In the genomic region with DNA sequence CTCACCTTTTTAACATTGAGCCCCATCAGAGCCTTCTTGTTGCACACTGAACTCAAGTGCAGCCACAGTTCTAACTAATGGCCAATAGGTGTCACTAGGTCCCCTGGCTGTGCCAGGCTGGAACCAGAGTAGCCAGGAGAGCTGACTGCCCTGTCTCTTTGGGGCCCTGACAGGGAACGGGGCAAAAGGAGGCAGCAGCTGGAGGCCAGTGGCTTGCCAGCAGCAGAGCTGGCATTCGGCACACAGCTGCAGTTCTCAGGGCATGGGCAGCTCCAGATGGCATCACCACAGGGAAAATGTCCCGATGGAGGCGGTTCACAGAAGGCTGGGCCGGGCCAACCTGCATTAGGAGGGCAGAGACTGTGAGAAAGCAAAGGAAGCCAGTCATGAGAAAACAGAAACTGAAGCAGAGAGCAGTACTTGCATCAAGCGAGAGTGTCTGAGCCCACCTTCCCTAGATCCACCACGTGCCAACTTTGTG, we compare ENCODE assay signal across 9 cellular contexts.
A peak's percentile ranks its signal among the peaks of the same experiment; 100 is the strongest.
DNase-seq lines count a peak whose midpoint lies in the region; ATAC-seq and TF ChIP-seq lines count a peak whose summit lies in the region.
"Had no signal": no experiment of that assay in that cellular context is flagged by ENCODE, and none has a peak within 500 bp of the region (broad histone marks: within the 10 kb centered on the region; RNA-seq: fewer than 3 reads in every experiment).

No MANE protein-coding gene starts in this region.

- no peaks in the 10 kb centered on the region for H3K4me1 ChIP-seq in RWPE2 (ENCODE audit: insufficient read depth, poor library complexity, severe bottlenecking)
- no peaks in the 10 kb centered on the region for H3K4me1 ChIP-seq in skeletal muscle satellite cell (ENCODE audit: control insufficient read depth, insufficient read depth, low read length)

- H3K27me3 ChIP-seq in BJ (ENCODE audit: control insufficient read depth, insufficient read depth, low read length) (no peaks in the 10 kb centered on the region), RWPE2 (ENCODE audit: insufficient read depth, poor library complexity, severe bottlenecking) (no peaks in the 10 kb centered on the region), skeletal muscle satellite cell (ENCODE audit: control insufficient read depth, insufficient read depth, low read length) (peaks cover 48% of the 10 kb centered on the region)

- no peaks in the 10 kb centered on the region for H3K9me3 ChIP-seq in RWPE2 (ENCODE audit: severe bottlenecking)
- no peaks in the 10 kb centered on the region for H3K9me3 ChIP-seq in skeletal muscle satellite cell (replicated peaks; ENCODE audit: low read length)

- CTCF ChIA-PET in BJ (lab: Yijun Ruan, JAX), result interaction anchor here (1.0 to 1.9 kb wide), 10 partner anchors 8 to 142 kb away, joined by 3 to 9 read pairs (median 6); no protein-coding TSS in a partner anchor

- H3K4me3 ChIP-seq in BJ (ENCODE audit: low read depth, low read length) (no peak overlapping the region), RWPE2 (ENCODE audit: severe bottlenecking) (no peak overlapping the region), fibroblast of mammary gland (ENCODE audit: control insufficient read depth, low read depth, low read length) (no peak overlapping the region), skeletal muscle satellite cell (ENCODE audit: low read length) (no peak overlapping the region)

- POLR2A ChIA-PET in BJ (lab: Charles Lee), result no interaction called here

- H3K27ac ChIP-seq in RWPE2 (ENCODE audit: poor library complexity, severe bottlenecking), result no peak overlapping the region

- no peaks in the 10 kb centered on the region for H3K36me3 ChIP-seq in BJ (ENCODE audit: control insufficient read depth, insufficient read depth, low read length)
- no peaks in the 10 kb centered on the region for H3K36me3 ChIP-seq in RWPE2 (ENCODE audit: low read depth)
- H3K36me3 ChIP-seq in skeletal muscle satellite cell (ENCODE audit: insufficient read depth, low read length), result no peaks in the 10 kb centered on the region

- no peak overlapping the region for H3K9ac ChIP-seq in skeletal muscle satellite cell (ENCODE audit: low read depth, low read length)

- TF ChIP-seq CTCF in BJ (IDR thresholded peaks at IDR 0.05; ENCODE audit: insufficient read depth, low read depth, low read length) (peak; percentile 76), RWPE2 (IDR thresholded peaks at IDR 0.05; ENCODE audit: poor library complexity, severe bottlenecking) (peak; percentile 57), fibroblast of mammary gland (conservative IDR thresholded peaks at IDR 0.05; ENCODE audit: control insufficient read depth, insufficient read depth, low read depth, low read length) (peak; percentile 64)

- DNase-seq in BJ (ENCODE audit: low read depth) (no peak), RWPE2 (ENCODE audit: low spot score) (no peak), fibroblast of mammary gland (ENCODE audit: low read depth) (peak; percentile 42)
- no peak for DNase-seq in activated T-cell treated with anti-CD3 and anti-CD28 coated beads, Interleukin-2, amount 50 U/mL, for 1 hour
- DNase-seq: left cardiac atrium had no signal

- peak overlapping the region; percentile 13 for H3K4me2 ChIP-seq in skeletal muscle satellite cell (ENCODE audit: low read length)

- peak; percentile 74 for ATAC-seq in GM18511 (IDR thresholded peaks at IDR 0.05; ENCODE audit: unreplicated experiment)
- ATAC-seq in HG03378 (IDR thresholded peaks at IDR 0.05; ENCODE audit: unreplicated experiment), result peak; percentile 66
- peak; percentile 78 for ATAC-seq in RWPE2 (ENCODE audit: low read depth)
- ATAC-seq in HG03108 (IDR thresholded peaks at IDR 0.05; ENCODE audit: unreplicated experiment), result no peak
